Comparison of ENCODE assay signal across 22 cellular contexts in the genomic region with DNA sequence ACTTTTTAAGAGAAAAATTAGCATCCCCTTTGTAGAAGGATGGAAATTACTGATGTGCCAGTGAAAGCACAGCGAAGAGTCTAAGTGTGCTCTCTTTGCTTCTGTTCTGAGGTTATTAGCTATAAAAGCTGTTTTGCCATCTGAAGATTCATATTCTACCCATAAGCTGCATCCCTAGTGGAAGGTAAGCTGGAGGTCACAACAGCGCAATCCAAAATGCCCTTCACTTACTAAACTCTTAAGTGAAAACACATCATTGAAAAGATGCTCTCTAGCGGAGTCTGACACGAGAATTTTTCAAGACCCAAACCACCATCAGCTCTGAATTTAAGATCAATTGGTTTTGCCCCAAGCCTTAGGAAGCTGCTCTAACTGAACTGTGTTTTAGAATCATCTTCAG.
DNase-seq lines count a peak whose midpoint lies in the region; ATAC-seq, FAIRE-seq and TF ChIP-seq lines count a peak whose summit lies in the region.
"Had no signal": no experiment of that assay in that cellular context is flagged by ENCODE, and none has a peak within 500 bp of the region (broad histone marks: within the 10 kb centered on the region; RNA-seq: fewer than 3 reads in every experiment).

No MANE protein-coding gene starts in this region.

- no peak for ATAC-seq in activated CD4-positive, alpha-beta T cell treated with anti-CD3 and anti-CD28 coated beads for 36 hours
- no peak for ATAC-seq in stimulated activated memory B cell treated with anti-CD40 and anti-IgM and Interleukin-4, amounts not matched to agents 10 μg/mL and 1 μg/mL and 100 μg/mL, for 72 hours
- ATAC-seq: HCT116, PC-3 had no signal

- H3K4me1 Mint-ChIP-seq in activated CD4-positive, alpha-beta T cell treated with anti-CD3 and anti-CD28 coated beads, Interleukin-2, amount 10 ng/mL, durations not matched to agents 7 days and 5 days = no peaks in the 10 kb centered on the region
- no peaks in the 10 kb centered on the region for H3K4me1 Mint-ChIP-seq in activated CD4-positive, alpha-beta T cell treated with anti-CD3 and anti-CD28 coated beads for 36 hours
- peaks cover 42% of the 10 kb centered on the region for H3K4me1 Mint-ChIP-seq in glutamatergic neuron (ENCODE audit: low read depth, unreplicated experiment)
- no peaks in the 10 kb centered on the region for H3K4me1 Mint-ChIP-seq in stimulated activated memory B cell treated with anti-CD40 and anti-IgM and Interleukin-4, amounts not matched to agents 10 μg/mL and 1 μg/mL and 100 μg/mL, for 72 hours

- DNase-seq in activated CD4-positive, alpha-beta T cell treated with anti-CD3 and anti-CD28 coated beads, Interleukin-2, amount 10 ng/mL, durations not matched to agents 7 days and 5 days = no peak
- no peak for DNase-seq in activated CD4-positive, alpha-beta T cell treated with anti-CD3 and anti-CD28 coated beads for 36 hours
- peak; percentile 27 for DNase-seq in NCI-H2227 (lab: John Stamatoyannopoulos, UW; ENCODE audit: unreplicated experiment)
- no peak for DNase-seq in glutamatergic neuron
- no peak for DNase-seq in GM12891 (ENCODE audit: insufficient read length, low spot score)
- no peak for DNase-seq in mesenteric fat pad (ENCODE audit: low spot score)
- DNase-seq in stimulated activated CD4-positive, alpha-beta T cell treated with anti-CD3 and anti-CD28 coated beads, Interleukin-12 subunit alpha, Interleukin-12 subunit beta, amount 100 ng/mL, for 4 hours = no peak
- DNase-seq: 8988T; Caco-2; CD4-positive, CD25-positive, alpha-beta regulatory T cell; GOT3; KBM-7; NCI-H1694; NCI-H2081 treated with DMSO at 0.1 percent for 48 hours; NCI-H226; NCI-H524; PC-3; RPMI8226; SIG-M5 had no signal

- TF ChIP-seq POLR2A in GM12891 (IDR thresholded peaks at IDR 0.05; ENCODE audit: low read depth, low read length) = no peak

- H3K36me3 Mint-ChIP-seq in activated CD4-positive, alpha-beta T cell treated with anti-CD3 and anti-CD28 coated beads, Interleukin-2, amount 10 ng/mL, durations not matched to agents 7 days and 5 days (ENCODE audit: low read depth) = peaks cover 36% of the 10 kb centered on the region
- H3K36me3 Mint-ChIP-seq in activated CD4-positive, alpha-beta T cell treated with anti-CD3 and anti-CD28 coated beads for 36 hours (ENCODE audit: low read depth) = peaks cover 27% of the 10 kb centered on the region
- H3K36me3 Mint-ChIP-seq in glutamatergic neuron (ENCODE audit: unreplicated experiment) = peaks cover 6% of the 10 kb centered on the region
- peaks cover 62% of the 10 kb centered on the region for H3K36me3 Mint-ChIP-seq in stimulated activated memory B cell treated with anti-CD40 and anti-IgM and Interleukin-4, amounts not matched to agents 10 μg/mL and 1 μg/mL and 100 μg/mL, for 72 hours

- POLR2A ChIA-PET in activated CD4-positive, alpha-beta T cell treated with anti-CD3 and anti-CD28 coated beads, Interleukin-2, amount 10 ng/mL, durations not matched to agents 7 days and 5 days (lab: Charles Lee) = no interaction called here
- POLR2A ChIA-PET in activated CD4-positive, alpha-beta T cell treated with anti-CD3 and anti-CD28 coated beads for 36 hours (lab: Charles Lee) = no interaction called here

- H3K27me3 Mint-ChIP-seq in activated CD4-positive, alpha-beta T cell treated with anti-CD3 and anti-CD28 coated beads, Interleukin-2, amount 10 ng/mL, durations not matched to agents 7 days and 5 days = no peaks in the 10 kb centered on the region
- H3K27me3 Mint-ChIP-seq in activated CD4-positive, alpha-beta T cell treated with anti-CD3 and anti-CD28 coated beads for 36 hours = no peaks in the 10 kb centered on the region
- H3K27me3 Mint-ChIP-seq in glutamatergic neuron (ENCODE audit: unreplicated experiment) = peaks cover 2% of the 10 kb centered on the region
- no peaks in the 10 kb centered on the region for H3K27me3 Mint-ChIP-seq in stimulated activated memory B cell treated with anti-CD40 and anti-IgM and Interleukin-4, amounts not matched to agents 10 μg/mL and 1 μg/mL and 100 μg/mL, for 72 hours
- H3K27me3 Mint-ChIP-seq: CD4-positive, CD25-positive, alpha-beta regulatory T cell had no signal

- FAIRE-seq in GM12891 (lab: Jason Lieb, UNC) = no peak
- FAIRE-seq: G401.6 had no signal

- CTCF ChIA-PET in activated CD4-positive, alpha-beta T cell treated with anti-CD3 and anti-CD28 coated beads, Interleukin-2, amount 10 ng/mL, durations not matched to agents 7 days and 5 days (lab: Charles Lee) = interaction anchor here (0.6 to 1.8 kb wide), 4 partner anchors 10 to 39 kb away, joined by 3 to 4 read pairs (median 4); no protein-coding TSS in a partner anchor
- CTCF ChIA-PET in activated CD4-positive, alpha-beta T cell treated with anti-CD3 and anti-CD28 coated beads for 36 hours (lab: Charles Lee) = interaction anchor here (0.8 to 1.7 kb wide), 5 partner anchors 30 to 378 kb away, joined by 3 to 9 read pairs (median 4); no protein-coding TSS in a partner anchor

- no peak overlapping the region for H3K4me3 Mint-ChIP-seq in activated CD4-positive, alpha-beta T cell treated with anti-CD3 and anti-CD28 coated beads, Interleukin-2, amount 10 ng/mL, durations not matched to agents 7 days and 5 days
- no peak overlapping the region for H3K4me3 Mint-ChIP-seq in activated CD4-positive, alpha-beta T cell treated with anti-CD3 and anti-CD28 coated beads for 36 hours
- H3K4me3 Mint-ChIP-seq in glutamatergic neuron (ENCODE audit: unreplicated experiment) = no peak overlapping the region
- H3K4me3 Mint-ChIP-seq in stimulated activated memory B cell treated with anti-CD40 and anti-IgM and Interleukin-4, amounts not matched to agents 10 μg/mL and 1 μg/mL and 100 μg/mL, for 72 hours = no peak overlapping the region
- H3K4me3 Mint-ChIP-seq: CD4-positive, CD25-positive, alpha-beta regulatory T cell had no signal

- intact Hi-C loops in activated CD4-positive, alpha-beta T cell treated with anti-CD3 and anti-CD28 coated beads for 36 hours (cut with DNase I, micrococcal nuclease) = no loop called here

- no peaks in the 10 kb centered on the region for H3K9me3 Mint-ChIP-seq in activated CD4-positive, alpha-beta T cell treated with anti-CD3 and anti-CD28 coated beads, Interleukin-2, amount 10 ng/mL, durations not matched to agents 7 days and 5 days
- no peaks in the 10 kb centered on the region for H3K9me3 Mint-ChIP-seq in activated CD4-positive, alpha-beta T cell treated with anti-CD3 and anti-CD28 coated beads for 36 hours (ENCODE audit: low read depth)
- peaks cover 4% of the 10 kb centered on the region for H3K9me3 Mint-ChIP-seq in glutamatergic neuron (ENCODE audit: unreplicated experiment)
- no peaks in the 10 kb centered on the region for H3K9me3 Mint-ChIP-seq in stimulated activated memory B cell treated with anti-CD40 and anti-IgM and Interleukin-4, amounts not matched to agents 10 μg/mL and 1 μg/mL and 100 μg/mL, for 72 hours
- H3K9me3 Mint-ChIP-seq: CD4-positive, CD25-positive, alpha-beta regulatory T cell had no signal

- H3K27ac Mint-ChIP-seq in activated CD4-positive, alpha-beta T cell treated with anti-CD3 and anti-CD28 coated beads, Interleukin-2, amount 10 ng/mL, durations not matched to agents 7 days and 5 days = peak overlapping the region; percentile 33
- no peak overlapping the region for H3K27ac Mint-ChIP-seq in activated CD4-positive, alpha-beta T cell treated with anti-CD3 and anti-CD28 coated beads for 36 hours
- H3K27ac Mint-ChIP-seq in glutamatergic neuron (ENCODE audit: unreplicated experiment) = peak overlapping the region; percentile 69
- peak overlapping the region; percentile 9 for H3K27ac Mint-ChIP-seq in stimulated activated memory B cell treated with anti-CD40 and anti-IgM and Interleukin-4, amounts not matched to agents 10 μg/mL and 1 μg/mL and 100 μg/mL, for 72 hours

- no peak for TF ChIP-seq CTCF in glutamatergic neuron (IDR thresholded peaks at IDR 0.05; ENCODE audit: partially characterized antibody, unreplicated experiment)

TF ChIP-seq in GM12891, 5 proteins besides CTCF, POLR2A, EP300 and RAD21:
- TF ChIP-seq POU2F2 (IDR thresholded peaks at IDR 0.05; ENCODE audit: low read depth, low read length) (no peak), PAX5 (IDR thresholded peaks at IDR 0.05; ENCODE audit: insufficient read depth, low read length, severe bottlenecking) (no peak), POLR2AphosphoS5 (IDR thresholded peaks at IDR 0.05; ENCODE audit: low read depth, low read length) (no peak), TAF1 (IDR thresholded peaks at IDR 0.05; ENCODE audit: low read depth, low read length) (no peak), SPI1 (IDR thresholded peaks at IDR 0.05; ENCODE audit: low read depth, low read length) (no peak)
